ENCODE assay signal across 8 cellular contexts in the genomic region with DNA sequence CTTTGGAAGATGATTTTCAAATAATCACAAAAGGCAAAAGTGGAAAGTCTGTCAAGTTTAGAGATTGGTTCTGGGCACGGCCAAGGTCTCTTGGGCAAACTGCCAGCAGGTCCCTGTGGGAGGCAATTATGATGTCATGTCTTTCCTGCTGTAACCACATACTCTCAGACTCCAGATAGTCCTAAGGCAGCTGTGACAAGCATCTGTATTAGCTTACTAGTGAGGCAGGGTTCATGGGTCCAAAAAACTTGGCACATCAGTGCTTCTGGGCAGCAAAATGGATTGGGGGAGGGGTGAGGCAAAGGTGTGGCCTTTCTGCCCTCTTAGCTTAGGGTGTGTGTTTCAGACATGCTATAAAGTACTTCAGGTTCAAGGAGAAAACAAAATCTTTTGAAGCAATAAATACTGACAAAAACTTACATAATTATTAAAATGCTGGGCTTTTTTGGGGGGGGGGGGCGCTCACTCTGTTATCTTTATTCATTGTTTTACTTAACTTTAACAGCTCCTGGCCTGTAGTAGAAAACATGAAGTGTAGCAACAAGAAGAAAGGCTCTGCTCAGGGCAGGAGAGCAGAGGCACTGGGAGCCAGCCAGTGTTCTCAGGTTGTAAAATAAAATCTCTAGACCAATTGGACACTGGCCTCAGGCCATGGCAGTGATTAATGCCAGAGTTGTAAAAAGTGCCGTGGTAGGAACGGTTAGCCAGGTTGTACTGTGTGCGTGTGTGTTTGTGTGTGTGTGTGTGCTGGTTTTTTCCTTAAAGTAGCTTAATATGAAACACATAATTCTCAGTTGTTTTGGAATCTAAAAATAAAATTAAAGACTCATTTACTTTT. TPM values are rescaled to one million over a fixed set of nuclear protein-coding genes. Genes with fewer than 3 reads are reported as not detected.
DNase-seq lines count a peak whose midpoint lies in the region; ATAC-seq, FAIRE-seq and TF ChIP-seq lines count a peak whose summit lies in the region.

No MANE protein-coding gene starts in this region.

- peak; percentile 92 for ATAC-seq in Right ventricle myocardium inferior
- ATAC-seq in gastrocnemius medialis = peak; percentile 62 to 84

- no peaks in the 10 kb centered on the region for H3K27me3 ChIP-seq in gastrocnemius medialis

- peak overlapping the region in 1 of 4 donors; percentile 14 for H3K27ac ChIP-seq in gastrocnemius medialis

- peaks cover 11 to 15% of the 10 kb centered on the region in 2 donors for H3K4me1 ChIP-seq in gastrocnemius medialis

- H3K9me3 ChIP-seq in gastrocnemius medialis = no peaks in the 10 kb centered on the region

- TF ChIP-seq CTCF in gastrocnemius medialis (IDR thresholded peaks at IDR 0.05 in 4 of 5, conservative IDR thresholded peaks at IDR 0.05 in 1 of 5) (no peak), GM20000 (IDR thresholded peaks at IDR 0.05; ENCODE audit: extremely low read depth, missing control alignments) (no peak)

- no peak for TF ChIP-seq POLR2A in gastrocnemius medialis (IDR thresholded peaks at IDR 0.05)

- intact Hi-C loops in Right ventricle myocardium inferior (cut with DNase I) = no loop called here
- intact Hi-C loops in gastrocnemius medialis (cut with DNase I; ENCODE audit: low total_unique reads) = no loop called here

- no peak overlapping the region for H3K4me3 ChIP-seq in gastrocnemius medialis

- peak; percentile 60 for DNase-seq in COLO829 (ENCODE audit: low spot score)
- peak; percentile 96 for DNase-seq in H4 (ENCODE audit: low spot score)
- DNase-seq in NCI-H2107 (lab: John Stamatoyannopoulos, UW) = peak; percentile 81
- peak; percentile 23 to 24 for DNase-seq in activated CD4-positive, alpha-beta T cell treated with anti-CD3 and anti-CD28 coated beads, Interleukin-2, amount 50 U/mL, for 4 hours
- peak; percentile 71 for DNase-seq in Right ventricle myocardium inferior (ENCODE audit: missing footprints)
- DNase-seq in gastrocnemius medialis = peak in 1 of 2 donors; percentile 22
- DNase-seq in GM20000 (ENCODE audit: low spot score) = no peak
- no peak for DNase-seq in GM19239 (ENCODE audit: insufficient read length, low spot score)

- H3K36me3 ChIP-seq in gastrocnemius medialis = no peaks in the 10 kb centered on the region

- in situ Hi-C loops in gastrocnemius medialis (cut with MboI; ENCODE audit: low sequenced_read_pairs in 4 of 4) = no loop called here

- no peak for FAIRE-seq in GM19239 (lab: Jason Lieb, UNC)

RNA-seq across cellular contexts. Expression of a gene that starts 14.3 kb away (rescaled TPM):
- total RNA-seq in H4 (2014; rRNA removed; shearing (Covaris generic)) = 14.6 and 16.6 TPM in 2 replicates
- 62.4 TPM for total RNA-seq in Right ventricle myocardium inferior
- 1 to 10 TPM; 5.1 to 9.9 (median 5.4) TPM for total RNA-seq in gastrocnemius medialis

Comparison
In these comparisons a context has a peak if more than half of its experiments do, and no peak if none do; other contexts are left out.
1. DNase-seq: peak in COLO829 (single experiment), H4 (single experiment), NCI-H2107 (single experiment), activated CD4-positive, alpha-beta T cell treated with anti-CD3 and anti-CD28 coated beads, Interleukin-2, amount 50 U/mL, for 4 hours (2 of 2) and Right ventricle myocardium inferior (single experiment); none in GM20000 (single experiment) and GM19239 (single experiment).